ENCODE assay signal across 22 cellular contexts in the genomic region with DNA sequence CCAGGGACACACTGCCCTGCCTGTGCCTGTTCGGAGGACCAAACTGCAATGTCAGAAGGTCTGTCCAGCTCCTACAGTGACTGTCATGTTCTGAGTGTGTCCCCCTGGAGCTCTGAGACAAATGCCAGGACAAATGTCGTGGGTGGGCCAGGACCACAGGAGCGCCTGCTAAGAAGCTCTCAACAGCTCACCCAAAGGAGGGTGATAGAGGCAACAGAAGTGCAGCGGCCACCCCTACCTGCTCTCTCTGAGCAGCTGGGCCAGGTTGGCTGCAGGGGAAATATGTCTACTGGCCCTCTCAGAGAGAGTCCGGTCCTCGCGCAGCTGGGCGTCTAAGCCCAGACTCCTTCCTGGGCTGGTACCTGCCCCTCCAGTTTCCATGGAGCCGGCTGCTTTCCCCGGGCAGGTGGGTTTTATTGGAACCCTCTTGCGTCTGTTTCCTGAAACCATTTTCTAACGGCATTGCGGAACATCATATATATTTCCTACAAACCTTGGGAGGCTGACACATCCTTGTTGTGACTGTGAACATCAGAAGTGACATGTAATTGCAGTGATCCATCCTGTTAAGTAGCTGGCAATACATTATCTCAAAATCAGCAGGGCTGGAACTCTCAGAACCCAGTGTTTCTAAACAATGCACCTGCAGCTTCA.
A peak's percentile ranks its signal among the peaks of the same experiment; 100 is the strongest.
DNase-seq lines count a peak whose midpoint lies in the region; ATAC-seq and TF ChIP-seq lines count a peak whose summit lies in the region.
"Had no signal": no experiment of that assay in that cellular context is flagged by ENCODE, and none has a peak within 500 bp of the region (broad histone marks: within the 10 kb centered on the region; RNA-seq: fewer than 3 reads in every experiment).

No MANE protein-coding gene starts in this region.

- intact Hi-C loops in posterior vena cava (cut with DNase I): loop anchor here in 1 of 2 donors (10.0 kb wide), 1 partner anchor 1635 kb away; no protein-coding TSS in a partner anchor
- intact Hi-C loops in CD8-positive, alpha-beta T cell (cut with DNase I, micrococcal nuclease): no loop called here

- no peak overlapping the region for H3K4me3 Mint-ChIP-seq in chondrocyte (ENCODE audit: unreplicated experiment)
- H3K4me3 Mint-ChIP-seq in CD8-positive, alpha-beta T cell: no peak overlapping the region
- H3K4me3 Mint-ChIP-seq: CD4-positive, CD25-positive, alpha-beta regulatory T cell had no signal

- no peaks in the 10 kb centered on the region for H3K27me3 ChIP-seq in CD8-positive, alpha-beta T cell (ENCODE audit: insufficient read depth, low read length)

- no peaks in the 10 kb centered on the region for H3K9me3 ChIP-seq in CD8-positive, alpha-beta T cell (ENCODE audit: low read length)

- H3K9me3 Mint-ChIP-seq in chondrocyte (ENCODE audit: low read depth): no peaks in the 10 kb centered on the region
- H3K9me3 Mint-ChIP-seq in CD8-positive, alpha-beta T cell: no peaks in the 10 kb centered on the region

- no peak for TF ChIP-seq CTCF in chondrocyte (IDR thresholded peaks at IDR 0.05)
- no peak for TF ChIP-seq CTCF in CD8-positive, alpha-beta T cell (IDR thresholded peaks at IDR 0.05)

- H3K4me1 ChIP-seq in CD8-positive, alpha-beta T cell (ENCODE audit: insufficient read depth, low read length): no peaks in the 10 kb centered on the region

- ATAC-seq in HG03457 (IDR thresholded peaks at IDR 0.05; ENCODE audit: unreplicated experiment): no peak
- ATAC-seq in CD8-positive, alpha-beta T cell: no peak
- ATAC-seq: HepG2 had no signal

- no peak overlapping the region for H3K4me3 ChIP-seq in CD8-positive, alpha-beta T cell (ENCODE audit: low read depth, low read length)
- H3K4me3 ChIP-seq: PC-9 had no signal

- peak in 2 of 3 experiments; percentile 32 to 62 for DNase-seq in NCI-H1417 (lab: John Stamatoyannopoulos, UW)
- DNase-seq in NCI-H1417 treated with DMSO at 0.1 percent for 48 hours (lab: John Stamatoyannopoulos, UW): no peak
- peak; percentile 68 for DNase-seq in chondrocyte (ENCODE audit: low spot score)
- DNase-seq in posterior vena cava (ENCODE audit: low spot score): peak; percentile 47
- no peak for DNase-seq in dermis blood vessel endothelial cell
- DNase-seq in CD8-positive, alpha-beta T cell: no peak
- DNase-seq: ACHN; CD4-positive, CD25-positive, alpha-beta regulatory T cell; COR-L47; Karpas-422; NCI-H1092; NCI-H1436 treated with DMSO at 0.1 percent for 48 hours; NCI-H1930; NCI-H446; NCI-H524 treated with DMSO at 0.1 percent for 48 hours; NCI-H774; NK-92 treated with Interleukin-12 subunit alpha and Interleukin-12 subunit beta, amount 100 ng/mL, for 24 hours; PC-9; SHP77 had no signal

- H3K36me3 Mint-ChIP-seq in chondrocyte (ENCODE audit: low read depth): no peaks in the 10 kb centered on the region
- no peaks in the 10 kb centered on the region for H3K36me3 Mint-ChIP-seq in CD8-positive, alpha-beta T cell
- H3K36me3 Mint-ChIP-seq: CD4-positive, CD25-positive, alpha-beta regulatory T cell had no signal

- POLR2A ChIA-PET in CD8-positive, alpha-beta T cell (lab: Charles Lee): no interaction called here

- H3K27me3 Mint-ChIP-seq in chondrocyte (ENCODE audit: low read depth): peaks cover 7% of the 10 kb centered on the region
- peaks cover 5% of the 10 kb centered on the region for H3K27me3 Mint-ChIP-seq in CD8-positive, alpha-beta T cell (ENCODE audit: low read depth)
- H3K27me3 Mint-ChIP-seq: CD4-positive, CD25-positive, alpha-beta regulatory T cell had no signal

- no peaks in the 10 kb centered on the region for H3K4me1 Mint-ChIP-seq in chondrocyte (ENCODE audit: low read depth)
- H3K4me1 Mint-ChIP-seq in CD8-positive, alpha-beta T cell (ENCODE audit: low read depth): no peaks in the 10 kb centered on the region
- H3K4me1 Mint-ChIP-seq: CD4-positive, CD25-positive, alpha-beta regulatory T cell had no signal

- H3K27ac ChIP-seq in CD8-positive, alpha-beta T cell (ENCODE audit: low read depth, low read length): no peak overlapping the region
- H3K27ac ChIP-seq: 22Rv1, PC-9 had no signal

- H3K36me3 ChIP-seq in CD8-positive, alpha-beta T cell (ENCODE audit: insufficient read depth, low read length): no peaks in the 10 kb centered on the region

- CTCF ChIA-PET in CD8-positive, alpha-beta T cell (lab: Charles Lee): no interaction called here

- no peak overlapping the region for H3K27ac Mint-ChIP-seq in chondrocyte (ENCODE audit: unreplicated experiment)
- no peak overlapping the region for H3K27ac Mint-ChIP-seq in CD8-positive, alpha-beta T cell
- H3K27ac Mint-ChIP-seq: CD4-positive, CD25-positive, alpha-beta regulatory T cell had no signal

Comparison
In these comparisons a context has a peak if more than half of its experiments do, and no peak if none do; other contexts are left out.
1. DNase-seq: peak in NCI-H1417 (2 of 3), chondrocyte (single experiment) and posterior vena cava (single experiment); none in NCI-H1417 treated with DMSO at 0.1 percent for 48 hours (single experiment), dermis blood vessel endothelial cell (single experiment) and CD8-positive, alpha-beta T cell (0 of 7).